12 cellular contexts compared by ENCODE assay signal in genomic region chr10:24849051-24849450, GRCh38.
DNase-seq lines count a peak whose midpoint lies in the region; ATAC-seq, FAIRE-seq and TF ChIP-seq lines count a peak whose summit lies in the region.
"Had no signal": no experiment of that assay in that cellular context is flagged by ENCODE, and none has a peak within 500 bp of the region (broad histone marks: within the 10 kb centered on the region; RNA-seq: fewer than 3 reads in every experiment).

No MANE protein-coding gene starts in this region.

- H3K4me1 ChIP-seq in Caco-2 (peaks cover 10% of the 10 kb centered on the region), endodermal cell (ENCODE audit: control insufficient read depth, insufficient read depth, low read length) (no peaks in the 10 kb centered on the region)
- H3K4me1 ChIP-seq: testis had no signal

- H3K27me3 Mint-ChIP-seq in Caco-2 (ENCODE audit: insufficient read depth, unreplicated experiment): no peaks in the 10 kb centered on the region
- no peaks in the 10 kb centered on the region for H3K27me3 Mint-ChIP-seq in endodermal cell (ENCODE audit: insufficient read depth)
- no peaks in the 10 kb centered on the region for H3K27me3 Mint-ChIP-seq in neural crest cell (ENCODE audit: low read depth)
- no peaks in the 10 kb centered on the region for H3K27me3 Mint-ChIP-seq in activated CD4-positive, alpha-beta T cell treated with anti-CD3 and anti-CD28 coated beads for 36 hours
- H3K27me3 Mint-ChIP-seq: activated naive CD8-positive, alpha-beta T cell treated with anti-CD3 and anti-CD28 coated beads for 36 hours had no signal

- H3K9me3 Mint-ChIP-seq in Caco-2 (ENCODE audit: unreplicated experiment) (no peaks in the 10 kb centered on the region), endodermal cell (no peaks in the 10 kb centered on the region), neural crest cell (peaks cover 3% of the 10 kb centered on the region)
- no peaks in the 10 kb centered on the region for H3K9me3 Mint-ChIP-seq in activated CD4-positive, alpha-beta T cell treated with anti-CD3 and anti-CD28 coated beads for 36 hours (ENCODE audit: low read depth)
- H3K9me3 Mint-ChIP-seq: activated naive CD8-positive, alpha-beta T cell treated with anti-CD3 and anti-CD28 coated beads for 36 hours had no signal

- H3K36me3 ChIP-seq in Caco-2 (ENCODE audit: control insufficient read depth, insufficient read depth, low read length) (no peaks in the 10 kb centered on the region; the same call in 1 of the 2 replicates), endodermal cell (ENCODE audit: control insufficient read depth, insufficient read depth, low read length) (no peaks in the 10 kb centered on the region)

- TF ChIP-seq CTCF in Caco-2 (IDR thresholded peaks at IDR 0.05; ENCODE audit: insufficient read depth in 1 of 2, low read depth in 1 of 2, low read length in 1 of 2, severe bottlenecking in 1 of 2, unreplicated experiment in 1 of 2): no peak
- no peak for TF ChIP-seq CTCF in endodermal cell (conservative IDR thresholded peaks at IDR 0.05)
- no peak for TF ChIP-seq CTCF in neural crest cell (conservative IDR thresholded peaks at IDR 0.05)

- H3K4me1 Mint-ChIP-seq in Caco-2 (ENCODE audit: low read depth, unreplicated experiment): peaks cover 10% of the 10 kb centered on the region
- H3K4me1 Mint-ChIP-seq in endodermal cell: peaks cover 23% of the 10 kb centered on the region
- peaks cover 53% of the 10 kb centered on the region for H3K4me1 Mint-ChIP-seq in neural crest cell
- H3K4me1 Mint-ChIP-seq in activated CD4-positive, alpha-beta T cell treated with anti-CD3 and anti-CD28 coated beads for 36 hours: peaks cover 7% of the 10 kb centered on the region

- WGBS in endodermal cell (ENCODE audit: insufficient coverage in 1 of 2, insufficient read length in 1 of 2), 2 experiments: 95 to 100% methylated on average over 5 to 6 of the region's 6 CpGs

- TF ChIP-seq POLR2A in H54 (IDR thresholded peaks at IDR 0.05; ENCODE audit: low read depth, low read length): no peak

- H3K27me3 ChIP-seq in Caco-2 (replicated peaks; ENCODE audit: control insufficient read depth, insufficient read depth, low read length) (no peaks in the 10 kb centered on the region), endodermal cell (ENCODE audit: control insufficient read depth, insufficient read depth, low read length, poor library complexity, severe bottlenecking) (no peaks in the 10 kb centered on the region)
- H3K27me3 ChIP-seq: testis had no signal

- BruUV-seq in Caco-2 (replicated peaks; lab: Mats Ljungman, UMichigan): TSS peak; percentile 79

- CTCF ChIA-PET in Caco-2 (lab: Charles Lee): no interaction called here
- CTCF ChIA-PET in activated CD4-positive, alpha-beta T cell treated with anti-CD3 and anti-CD28 coated beads for 36 hours (lab: Charles Lee): interaction anchor here (0.7 to 1.6 kb wide), 4 partner anchors 9 to 232 kb away, joined by 3 to 6 read pairs (median 4); no protein-coding TSS in a partner anchor

- no peak for FAIRE-seq in H54 (lab: Jason Lieb, UNC)

- intact Hi-C loops in Caco-2 (cut with micrococcal nuclease; ENCODE audit: unreplicated experiment): loop anchor here (5.0 kb wide), 1 partner anchor 168 kb away; the partner anchor contains the start of genes ENKUR and THNSL1
- intact Hi-C loops in activated CD4-positive, alpha-beta T cell treated with anti-CD3 and anti-CD28 coated beads for 36 hours (cut with DNase I, micrococcal nuclease): no loop called here

- no peak overlapping the region for H3K9ac ChIP-seq in endodermal cell (ENCODE audit: extremely low read depth, low read length, poor library complexity, severe bottlenecking)

- no peaks in the 10 kb centered on the region for H3K36me3 Mint-ChIP-seq in Caco-2 (ENCODE audit: insufficient read depth, unreplicated experiment)
- H3K36me3 Mint-ChIP-seq in endodermal cell (ENCODE audit: low read depth): no peaks in the 10 kb centered on the region
- no peaks in the 10 kb centered on the region for H3K36me3 Mint-ChIP-seq in neural crest cell (ENCODE audit: low read depth)
- no peaks in the 10 kb centered on the region for H3K36me3 Mint-ChIP-seq in activated CD4-positive, alpha-beta T cell treated with anti-CD3 and anti-CD28 coated beads for 36 hours (ENCODE audit: low read depth)
- H3K36me3 Mint-ChIP-seq: activated naive CD8-positive, alpha-beta T cell treated with anti-CD3 and anti-CD28 coated beads for 36 hours had no signal

- POLR2A ChIA-PET in Caco-2 (lab: Charles Lee): no interaction called here
- POLR2A ChIA-PET in activated CD4-positive, alpha-beta T cell treated with anti-CD3 and anti-CD28 coated beads for 36 hours (lab: Charles Lee): no interaction called here

- no peak overlapping the region for H3K4me3 Mint-ChIP-seq in Caco-2 (ENCODE audit: unreplicated experiment)
- no peak overlapping the region for H3K4me3 Mint-ChIP-seq in endodermal cell
- peak overlapping the region; percentile 36 for H3K4me3 Mint-ChIP-seq in neural crest cell
- no peak overlapping the region for H3K4me3 Mint-ChIP-seq in activated CD4-positive, alpha-beta T cell treated with anti-CD3 and anti-CD28 coated beads for 36 hours
- H3K4me3 Mint-ChIP-seq: activated naive CD8-positive, alpha-beta T cell treated with anti-CD3 and anti-CD28 coated beads for 36 hours had no signal

- H3K4me3 ChIP-seq in Caco-2 (ENCODE audit: low read depth, low read length) (no peak overlapping the region), endodermal cell (ENCODE audit: low read length) (no peak overlapping the region)
- H3K4me3 ChIP-seq: testis had no signal

- H3K9me3 ChIP-seq in Caco-2: no peaks in the 10 kb centered on the region
- H3K9me3 ChIP-seq in endodermal cell (ENCODE audit: control insufficient read depth, low read length): no peaks in the 10 kb centered on the region
- H3K9me3 ChIP-seq: testis had no signal

- no peak overlapping the region for H3K27ac Mint-ChIP-seq in Caco-2 (ENCODE audit: unreplicated experiment)
- H3K27ac Mint-ChIP-seq in endodermal cell: no peak overlapping the region
- H3K27ac Mint-ChIP-seq in neural crest cell (ENCODE audit: unreplicated experiment): peak overlapping the region; percentile 48
- no peak overlapping the region for H3K27ac Mint-ChIP-seq in activated CD4-positive, alpha-beta T cell treated with anti-CD3 and anti-CD28 coated beads for 36 hours
- H3K27ac Mint-ChIP-seq: activated naive CD8-positive, alpha-beta T cell treated with anti-CD3 and anti-CD28 coated beads for 36 hours had no signal

- peak overlapping the region; percentile 85 for H3K27ac ChIP-seq in endodermal cell (ENCODE audit: low read depth, low read length)
- H3K27ac ChIP-seq: testis had no signal

- no peak for DNase-seq in Caco-2
- peak; percentile 48 for DNase-seq in NCI-H748 treated with DMSO at 0.1 percent for 48 hours (lab: John Stamatoyannopoulos, UW)
- DNase-seq in endodermal cell: no peak
- DNase-seq in neural crest cell (ENCODE audit: low read depth, low spot score): no peak
- no peak for DNase-seq in LoVo (ENCODE audit: low spot score)
- DNase-seq in activated CD8-positive, alpha-beta memory T cell treated with anti-CD3 and anti-CD28 coated beads for 24 hours: no peak
- no peak for DNase-seq in activated CD4-positive, alpha-beta T cell treated with anti-CD3 and anti-CD28 coated beads for 36 hours
- DNase-seq in H54 (ENCODE audit: insufficient read length, low spot score): no peak
- DNase-seq: activated naive CD8-positive, alpha-beta T cell treated with anti-CD3 and anti-CD28 coated beads for 36 hours; GOT3; NCI-H2171; testis had no signal

- no peak for ATAC-seq in activated CD4-positive, alpha-beta T cell treated with anti-CD3 and anti-CD28 coated beads for 36 hours
